ENCODE assay signal across 3 cellular contexts in genomic region chr20:19806276-19806675, GRCh38. TPM values are rescaled to one million over a fixed set of nuclear protein-coding genes. Genes with fewer than 3 reads are reported as not detected.
"Had no signal": no experiment of that assay in that cellular context is flagged by ENCODE, and none has a peak within 500 bp of the region (broad histone marks: within the 10 kb centered on the region; RNA-seq: fewer than 3 reads in every experiment).

No MANE protein-coding gene starts in this region.

RNA-seq across cellular contexts. Expression of gene RIN2, which starts 48.2 kb away (rescaled TPM):
- total RNA-seq: activated CD4-positive, alpha-beta memory T cell treated with anti-CD3 and anti-CD28 coated beads for 36 hours; activated CD4-positive, alpha-beta T cell treated with anti-CD3 and anti-CD28 coated beads, Interleukin-2, amount 10 ng/mL, durations not matched to agents 7 days and 5 days; activated naive CD4-positive, alpha-beta T cell treated with anti-CD3 and anti-CD28 coated beads, Interleukin-2, amount 50 U/mL, for 72 hours had no signal
